ENCODE assay signal across 13 cellular contexts in genomic region chr2:23601301-23601965, GRCh38.
DNase-seq lines count a peak whose midpoint lies in the region; ATAC-seq and TF ChIP-seq lines count a peak whose summit lies in the region.
"Had no signal": no experiment of that assay in that cellular context is flagged by ENCODE, and none has a peak within 500 bp of the region (broad histone marks: within the 10 kb centered on the region; RNA-seq: fewer than 3 reads in every experiment).

No MANE protein-coding gene starts in this region.

- TF ChIP-seq CTCF in astrocyte of the spinal cord (IDR thresholded peaks at IDR 0.05; ENCODE audit: low read depth, low read length) (no peak), tibial artery (IDR thresholded peaks at IDR 0.05) (no peak), GM20000 (IDR thresholded peaks at IDR 0.05; ENCODE audit: extremely low read depth, missing control alignments) (no peak)

- H3K4me1 Mint-ChIP-seq in activated CD4-positive, alpha-beta memory T cell treated with anti-CD3 and anti-CD28 coated beads, Interleukin-2, amount 10 ng/mL, durations not matched to agents 7 days and 5 days: no peaks in the 10 kb centered on the region

- peaks cover 5% of the 10 kb centered on the region for H3K27me3 Mint-ChIP-seq in activated CD4-positive, alpha-beta memory T cell treated with anti-CD3 and anti-CD28 coated beads, Interleukin-2, amount 10 ng/mL, durations not matched to agents 7 days and 5 days

- in situ Hi-C loops in KBM-7 (cut with MboI; ENCODE audit: low pct_unique_long_range_greater_than_20kb, low sequenced_read_pairs) (no loop called here), astrocyte of the spinal cord (cut with HindIII; ENCODE audit: low sequenced_read_pairs) (no loop called here)

- no peaks in the 10 kb centered on the region for H3K9me3 ChIP-seq in tibial artery

- CTCF ChIA-PET in activated CD4-positive, alpha-beta memory T cell treated with anti-CD3 and anti-CD28 coated beads, Interleukin-2, amount 10 ng/mL, durations not matched to agents 7 days and 5 days (lab: Charles Lee): no interaction called here

- intact Hi-C loops in tibial artery (cut with DNase I; ENCODE audit: low total_unique reads): no loop called here

- no peak overlapping the region for H3K4me3 ChIP-seq in astrocyte of the spinal cord (ENCODE audit: low read depth, low read length)
- no peak overlapping the region for H3K4me3 ChIP-seq in tibial artery
- H3K4me3 ChIP-seq: upper lobe of left lung had no signal

- no peaks in the 10 kb centered on the region for H3K36me3 ChIP-seq in tibial artery
- H3K36me3 ChIP-seq: upper lobe of left lung had no signal

- H3K27ac Mint-ChIP-seq in activated CD4-positive, alpha-beta memory T cell treated with anti-CD3 and anti-CD28 coated beads, Interleukin-2, amount 10 ng/mL, durations not matched to agents 7 days and 5 days: no peak overlapping the region

- H3K9me3 Mint-ChIP-seq in activated CD4-positive, alpha-beta memory T cell treated with anti-CD3 and anti-CD28 coated beads, Interleukin-2, amount 10 ng/mL, durations not matched to agents 7 days and 5 days: no peaks in the 10 kb centered on the region

- peak overlapping the region; percentile 70 to 74 for H3K27ac ChIP-seq in tibial artery
- H3K27ac ChIP-seq: upper lobe of left lung had no signal

- no peaks in the 10 kb centered on the region for H3K36me3 Mint-ChIP-seq in activated CD4-positive, alpha-beta memory T cell treated with anti-CD3 and anti-CD28 coated beads, Interleukin-2, amount 10 ng/mL, durations not matched to agents 7 days and 5 days (ENCODE audit: low read depth)

- POLR2A ChIA-PET in activated CD4-positive, alpha-beta memory T cell treated with anti-CD3 and anti-CD28 coated beads, Interleukin-2, amount 10 ng/mL, durations not matched to agents 7 days and 5 days (lab: Charles Lee): no interaction called here

- DNase-seq in KBM-7 (peak; percentile 21), astrocyte of the spinal cord (ENCODE audit: low read depth, low spot score) (peak; percentile 42), myocyte (ENCODE audit: low read depth) (peak; percentile 65), tibial artery (no peak), GM20000 (ENCODE audit: low spot score) (no peak)
- DNase-seq in activated CD4-positive, alpha-beta memory T cell treated with anti-CD3 and anti-CD28 coated beads, Interleukin-2, amount 10 ng/mL, durations not matched to agents 7 days and 5 days: no peak
- DNase-seq: activated CD4-positive, alpha-beta T cell treated with anti-CD3 and anti-CD28 coated beads for 4 hours; Karpas-422; NCI-H2081; NCI-H774; upper lobe of left lung had no signal

- no peak overlapping the region for H3K4me3 Mint-ChIP-seq in activated CD4-positive, alpha-beta memory T cell treated with anti-CD3 and anti-CD28 coated beads, Interleukin-2, amount 10 ng/mL, durations not matched to agents 7 days and 5 days

- H3K4me1 ChIP-seq in tibial artery: peaks cover 0 to 29% (median 6%) of the 10 kb centered on the region in 4 donors
- H3K4me1 ChIP-seq: upper lobe of left lung had no signal

- no peaks in the 10 kb centered on the region for H3K27me3 ChIP-seq in tibial artery
- H3K27me3 ChIP-seq: upper lobe of left lung had no signal

- ATAC-seq in HG02759 (IDR thresholded peaks at IDR 0.05; ENCODE audit: unreplicated experiment) (no peak), HG03108 (IDR thresholded peaks at IDR 0.05; ENCODE audit: unreplicated experiment) (no peak)

Comparison
In these comparisons a context has a peak if more than half of its experiments do, and no peak if none do; other contexts are left out.
1. DNase-seq: peak in KBM-7 (single experiment), astrocyte of the spinal cord (single experiment) and myocyte (single experiment); none in tibial artery (0 of 2), GM20000 (single experiment) and activated CD4-positive, alpha-beta memory T cell treated with anti-CD3 and anti-CD28 coated beads, Interleukin-2, amount 10 ng/mL, durations not matched to agents 7 days and 5 days (single experiment).